9 cellular contexts compared by ENCODE assay signal in the genomic region with DNA sequence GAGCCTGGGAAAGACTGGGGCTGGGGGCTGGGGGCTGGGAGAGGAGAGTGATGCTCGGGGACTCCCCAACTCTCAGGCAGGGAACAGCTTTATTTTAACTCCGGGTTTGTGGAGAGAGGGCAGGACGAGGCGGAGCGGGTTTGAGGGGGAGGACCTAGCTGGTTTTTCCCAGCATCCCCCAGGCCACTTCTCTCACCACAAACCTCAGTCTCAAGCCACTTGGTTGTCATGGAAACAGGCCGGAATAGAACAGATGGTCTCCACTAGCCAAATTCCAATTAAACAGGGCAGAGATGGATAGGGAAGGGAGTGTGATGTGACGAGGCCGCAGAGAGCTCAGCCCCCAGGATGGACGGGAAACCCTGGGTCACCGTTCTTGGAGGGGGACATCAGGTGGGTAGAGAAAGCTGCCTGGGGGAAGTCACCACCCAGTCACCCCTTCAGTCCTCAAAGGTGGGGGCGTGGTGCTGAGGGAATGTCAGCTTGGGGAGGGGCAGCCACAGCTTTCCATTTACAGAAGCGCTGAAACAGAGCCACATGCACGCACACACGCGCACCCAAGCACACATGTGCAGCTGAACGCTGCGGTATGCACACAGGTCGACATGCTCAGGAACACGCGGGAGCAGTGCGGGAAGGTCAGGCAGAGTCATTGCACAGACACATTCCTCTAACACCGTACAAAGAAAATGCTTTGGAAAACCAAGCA. TPM values are rescaled to one million over a fixed set of nuclear protein-coding genes. Genes with fewer than 3 reads are reported as not detected.
A peak's percentile ranks its signal among the peaks of the same experiment; 100 is the strongest.
DNase-seq lines count a peak whose midpoint lies in the region; ATAC-seq and TF ChIP-seq lines count a peak whose summit lies in the region.
"Had no signal": no experiment of that assay in that cellular context is flagged by ENCODE, and none has a peak within 500 bp of the region (broad histone marks: within the 10 kb centered on the region; RNA-seq: fewer than 3 reads in every experiment).

No MANE protein-coding gene starts in this region.

- intact Hi-C loops in activated CD4-positive, alpha-beta memory T cell treated with anti-CD3 and anti-CD28 coated beads for 36 hours (cut with micrococcal nuclease) = no loop called here

- H3K9me3 Mint-ChIP-seq in nephron progenitor cell = no peaks in the 10 kb centered on the region
- H3K9me3 Mint-ChIP-seq in activated CD4-positive, alpha-beta memory T cell treated with anti-CD3 and anti-CD28 coated beads for 36 hours = no peaks in the 10 kb centered on the region
- H3K9me3 Mint-ChIP-seq in activated T-cell treated with anti-CD3 and anti-CD28 coated beads, Interleukin-2, amount 50 U/mL, for 4 hours = no peaks in the 10 kb centered on the region

- peak; percentile 83 for DNase-seq in ELF-1 (ENCODE audit: low read depth, low spot score)
- DNase-seq in NCI-H1417 (lab: John Stamatoyannopoulos, UW) = peak; percentile 70 to 96 (median 92)
- DNase-seq in cerebellar cortex (ENCODE audit: low spot score) = peak; percentile 98
- peak; percentile 67 for DNase-seq in nephron progenitor cell
- DNase-seq in NK-92 (lab: John Stamatoyannopoulos, UW; ENCODE audit: unreplicated experiment) = no peak
- DNase-seq in activated CD4-positive, alpha-beta memory T cell treated with anti-CD3 and anti-CD28 coated beads for 36 hours = no peak
- DNase-seq in activated T-cell treated with anti-CD3 and anti-CD28 coated beads, Interleukin-2, amount 50 U/mL, for 4 hours = no peak
- DNase-seq in SHP77 treated with DMSO at 0.1 percent for 48 hours (lab: John Stamatoyannopoulos, UW) = no peak

- peaks cover 94% of the 10 kb centered on the region for H3K4me1 Mint-ChIP-seq in nephron progenitor cell
- peaks cover 6% of the 10 kb centered on the region for H3K4me1 Mint-ChIP-seq in activated CD4-positive, alpha-beta memory T cell treated with anti-CD3 and anti-CD28 coated beads for 36 hours (ENCODE audit: low read depth)
- H3K4me1 Mint-ChIP-seq in activated T-cell treated with anti-CD3 and anti-CD28 coated beads, Interleukin-2, amount 50 U/mL, for 4 hours (ENCODE audit: low read depth) = peaks cover 5% of the 10 kb centered on the region

- no peak for TF ChIP-seq CTCF in nephron progenitor cell (IDR thresholded peaks at IDR 0.05)

- H3K4me3 Mint-ChIP-seq in nephron progenitor cell = peak overlapping the region; percentile 54
- H3K4me3 Mint-ChIP-seq in activated CD4-positive, alpha-beta memory T cell treated with anti-CD3 and anti-CD28 coated beads for 36 hours = no peak overlapping the region
- no peak overlapping the region for H3K4me3 Mint-ChIP-seq in activated T-cell treated with anti-CD3 and anti-CD28 coated beads, Interleukin-2, amount 50 U/mL, for 4 hours

- CTCF ChIA-PET in activated CD4-positive, alpha-beta memory T cell treated with anti-CD3 and anti-CD28 coated beads for 36 hours (lab: Charles Lee) = interaction anchor here (0.7 to 1.8 kb wide), 3 partner anchors 20 to 399 kb away, joined by 3 to 12 read pairs (median 3); partner anchors contain the start of gene NECTIN1

- POLR2A ChIA-PET in activated CD4-positive, alpha-beta memory T cell treated with anti-CD3 and anti-CD28 coated beads for 36 hours (lab: Charles Lee) = no interaction called here

- peak overlapping the region; percentile 64 for H3K27ac Mint-ChIP-seq in nephron progenitor cell
- no peak overlapping the region for H3K27ac Mint-ChIP-seq in activated CD4-positive, alpha-beta memory T cell treated with anti-CD3 and anti-CD28 coated beads for 36 hours

- H3K36me3 Mint-ChIP-seq in nephron progenitor cell (ENCODE audit: low read depth) = no peaks in the 10 kb centered on the region
- H3K36me3 Mint-ChIP-seq in activated CD4-positive, alpha-beta memory T cell treated with anti-CD3 and anti-CD28 coated beads for 36 hours = no peaks in the 10 kb centered on the region
- no peaks in the 10 kb centered on the region for H3K36me3 Mint-ChIP-seq in activated T-cell treated with anti-CD3 and anti-CD28 coated beads, Interleukin-2, amount 50 U/mL, for 4 hours (ENCODE audit: insufficient read depth)

- H3K27me3 Mint-ChIP-seq in nephron progenitor cell (ENCODE audit: low read depth, poor library complexity) = peaks cover 4% of the 10 kb centered on the region
- H3K27me3 Mint-ChIP-seq in activated CD4-positive, alpha-beta memory T cell treated with anti-CD3 and anti-CD28 coated beads for 36 hours = peaks cover 12% of the 10 kb centered on the region
- peaks cover 32% of the 10 kb centered on the region for H3K27me3 Mint-ChIP-seq in activated T-cell treated with anti-CD3 and anti-CD28 coated beads, Interleukin-2, amount 50 U/mL, for 4 hours (ENCODE audit: low read depth)

- no peak for ATAC-seq in activated T-cell treated with anti-CD3 and anti-CD28 coated beads, Interleukin-2, amount 50 U/mL, for 4 hours
- ATAC-seq: esophagus mucosa had no signal

RNA-seq across cellular contexts. Expression of gene NECTIN1, which starts 19.2 kb away (rescaled TPM):
- total RNA-seq in activated CD4-positive, alpha-beta memory T cell treated with anti-CD3 and anti-CD28 coated beads for 36 hours = 1 to 10 TPM; 2.0 to 2.4 TPM
- 1 to 10 TPM; 7.5 to 9.0 (median 8.3) TPM for total RNA-seq in activated T-cell treated with anti-CD3 and anti-CD28 coated beads, Interleukin-2, amount 50 U/mL, for 4 hours

Comparison
In these comparisons a context has a peak if more than half of its experiments do, and no peak if none do; other contexts are left out.
1. DNase-seq: peak in ELF-1 (single experiment), NCI-H1417 (3 of 3), cerebellar cortex (single experiment) and nephron progenitor cell (single experiment); none in NK-92 (single experiment), activated CD4-positive, alpha-beta memory T cell treated with anti-CD3 and anti-CD28 coated beads for 36 hours (single experiment), activated T-cell treated with anti-CD3 and anti-CD28 coated beads, Interleukin-2, amount 50 U/mL, for 4 hours (single experiment) and SHP77 treated with DMSO at 0.1 percent for 48 hours (single experiment).